Comparison of ENCODE assay signal across 1 cellular context in the genomic region with DNA sequence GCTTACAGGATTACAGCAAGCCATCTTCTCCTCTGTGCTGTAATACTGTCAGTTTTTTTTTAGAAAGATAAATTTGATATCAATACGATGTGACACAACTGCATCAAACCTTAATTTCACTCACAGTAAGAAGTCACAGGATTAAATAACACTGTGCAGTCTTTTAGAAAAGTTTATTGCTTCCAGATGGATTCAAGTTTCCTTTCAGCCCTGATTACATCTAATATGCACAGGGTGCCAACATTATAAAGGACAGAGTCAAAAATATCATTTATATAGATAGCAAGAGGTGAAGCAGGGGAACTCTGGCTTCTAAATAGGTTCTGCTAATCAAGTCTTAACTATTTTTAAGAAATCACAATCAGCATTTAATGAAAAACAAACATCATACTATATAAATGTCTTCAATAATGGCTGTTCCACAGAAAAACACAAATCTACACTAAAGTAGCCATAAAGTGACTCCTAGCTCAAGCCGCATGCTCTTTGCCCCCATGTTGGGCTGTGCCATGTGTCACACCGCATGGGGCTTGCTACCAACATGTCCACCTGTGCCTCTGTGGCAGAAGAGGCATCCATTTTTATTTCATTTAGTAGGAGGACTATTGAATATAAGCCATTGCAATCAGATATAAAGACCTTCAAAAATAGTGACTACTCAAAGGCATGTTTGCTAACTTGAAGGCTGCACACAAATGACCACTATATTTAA.
TF ChIP-seq lines count a peak whose summit lies in the region.

No MANE protein-coding gene starts in this region.

TF ChIP-seq in HCT116, 20 proteins besides CTCF, POLR2A, EP300 and RAD21 (continued from another document):
- no peak for TF ChIP-seq REST (IDR thresholded peaks at IDR 0.05; ENCODE audit: low read depth)
